In genomic region chr2:135029481-135030134, GRCh38 we compare ENCODE assay signal across 25 cellular contexts. TPM values are rescaled to one million over a fixed set of nuclear protein-coding genes. Genes with fewer than 3 reads are reported as not detected.
DNase-seq lines count a peak whose midpoint lies in the region; ATAC-seq, FAIRE-seq and TF ChIP-seq lines count a peak whose summit lies in the region.
"Had no signal": no experiment of that assay in that cellular context is flagged by ENCODE, and none has a peak within 500 bp of the region (broad histone marks: within the 10 kb centered on the region; RNA-seq: fewer than 3 reads in every experiment).

No MANE protein-coding gene starts in this region.

- H3K4me1 ChIP-seq in HepG2 (ENCODE audit: insufficient read depth, low read length) (no peaks in the 10 kb centered on the region), right lobe of liver (no peaks in the 10 kb centered on the region), esophagus muscularis mucosa (no peaks in the 10 kb centered on the region), pancreas (peaks cover 0 to 13% (median 11%) of the 10 kb centered on the region in 3 donors)
- H3K4me1 ChIP-seq: A549; BLaER1 treated with 17β-estradiol and CSF1 and Interleukin-3, amounts not matched to agents 10 nM and 100 nM; Caco-2 had no signal

- FAIRE-seq in HepG2 (lab: Jason Lieb, UNC) (no peak), pancreas (lab: Jason Lieb, UNC) (no peak)
- FAIRE-seq: A549, D721Med, G401.6, GM12891, GM19239 had no signal

- CTCF ChIA-PET in HepG2 (lab: Yijun Ruan, JAX; ENCODE audit: low intra/inter-chr PET ratio, low total read pairs) = no interaction called here

- no peak overlapping the region for H3K4me2 ChIP-seq in HepG2 (ENCODE audit: low read depth, low read length)
- H3K4me2 ChIP-seq: A549; BLaER1 treated with 17β-estradiol and CSF1 and Interleukin-3, amounts not matched to agents 10 nM and 100 nM had no signal

- no TSS peak for BruUV-seq in HepG2 (replicated peaks; lab: Mats Ljungman, UMichigan)

- ATAC-seq in HepG2 = peak; percentile 57; the same call in 2 of the 3 replicates
- no peak for ATAC-seq in right lobe of liver
- peak; percentile 66 to 93 (median 78) for ATAC-seq in pancreas
- ATAC-seq in HG03378 (IDR thresholded peaks at IDR 0.05; ENCODE audit: unreplicated experiment) = no peak
- ATAC-seq: A549; CD8-positive, alpha-beta T cell had no signal

- TF ChIP-seq RAD21 in HepG2 (CRISPR knock-in tag; IDR thresholded peaks at IDR 0.05) = no peak

- H3K27ac ChIP-seq in HepG2 (ENCODE audit: extremely low read length, insufficient read depth, low read length) (no peak overlapping the region), right lobe of liver (no peak overlapping the region), esophagus muscularis mucosa (replicated peaks in 1 of 4) (no peak overlapping the region), pancreas (no peak overlapping the region)
- H3K27ac ChIP-seq: 22Rv1; A549; BLaER1 treated with 17β-estradiol and CSF1 and Interleukin-3, amounts not matched to agents 10 nM and 100 nM; C4-2B had no signal

- H3K4me3 ChIP-seq in HepG2 (replicated peaks in 1 of 3; ENCODE audit: insufficient read depth in 1 of 3, low read depth in 2 of 3, low read length in 3 of 3) = no peak overlapping the region
- H3K4me3 ChIP-seq in right lobe of liver = no peak overlapping the region
- no peak overlapping the region for H3K4me3 ChIP-seq in esophagus muscularis mucosa
- H3K4me3 ChIP-seq in pancreas = no peak overlapping the region
- H3K4me3 ChIP-seq: A549; BLaER1 treated with 17β-estradiol and CSF1 and Interleukin-3, amounts not matched to agents 10 nM and 100 nM had no signal

- POLR2A ChIA-PET in HepG2 (lab: Yijun Ruan, JAX) = no interaction called here

- H3K9me3 ChIP-seq in HepG2 (ENCODE audit: low read length) (no peaks in the 10 kb centered on the region), right lobe of liver (no peaks in the 10 kb centered on the region), esophagus muscularis mucosa (no peaks in the 10 kb centered on the region), pancreas (no peaks in the 10 kb centered on the region)
- H3K9me3 ChIP-seq: A549, Caco-2 had no signal

- no peaks in the 10 kb centered on the region for H3K79me2 ChIP-seq in HepG2 (ENCODE audit: insufficient read depth, low read length)

- H3K9ac ChIP-seq in HepG2 (ENCODE audit: insufficient read depth, low read depth, low read length) = no peak overlapping the region
- H3K9ac ChIP-seq: BLaER1 treated with 17β-estradiol and CSF1 and Interleukin-3, amounts not matched to agents 10 nM and 100 nM had no signal

- TF ChIP-seq POLR2A in HepG2 (IDR thresholded peaks at IDR 0.05; ENCODE audit: insufficient read depth in 1 of 2, low read depth in 2 of 2, low read length in 2 of 2) (no peak), right lobe of liver (IDR thresholded peaks at IDR 0.05) (no peak), esophagus muscularis mucosa (IDR thresholded peaks at IDR 0.05; ENCODE audit: low read depth) (no peak)

- H3K27me3 ChIP-seq in HepG2 (ENCODE audit: control insufficient read depth in 1 of 2, insufficient read depth in 2 of 2, low read length in 2 of 2) (no peaks in the 10 kb centered on the region), right lobe of liver (no peaks in the 10 kb centered on the region), esophagus muscularis mucosa (no peaks in the 10 kb centered on the region), pancreas (no peaks in the 10 kb centered on the region)
- H3K27me3 ChIP-seq: BLaER1 treated with 17β-estradiol and CSF1 and Interleukin-3, amounts not matched to agents 10 nM and 100 nM had no signal

- H2AFZ ChIP-seq in HepG2 (ENCODE audit: low read length) = no peak overlapping the region

- WGBS in HepG2 (ENCODE audit: low lambda C conversion rate) = 11% methylated on average over 2 of the region's 2 CpGs
- 50% methylated on average over 2 of the region's 2 CpGs for WGBS in right lobe of liver (ENCODE audit: insufficient coverage, low coverage, low lambda C conversion rate, missing lambda C conversion rate)
- 74% methylated on average over 2 of the region's 2 CpGs for WGBS in esophagus muscularis mucosa
- WGBS in pancreas, 2 donors = 20 to 22% methylated on average over 2 of the region's 2 CpGs

- H4K20me1 ChIP-seq in HepG2 (ENCODE audit: insufficient read depth, low read length) = no peaks in the 10 kb centered on the region
- H4K20me1 ChIP-seq: BLaER1 treated with 17β-estradiol and CSF1 and Interleukin-3, amounts not matched to agents 10 nM and 100 nM had no signal

- no peak for DNase-seq in HepG2 (ENCODE audit: low spot score)
- no peak for DNase-seq in right lobe of liver
- DNase-seq in esophagus muscularis mucosa (ENCODE audit: extremely low spot score) = peak; percentile 31
- DNase-seq in pancreas = no peak
- no peak for DNase-seq in NCI-H146 treated with DMSO at 0.1 percent for 48 hours (lab: John Stamatoyannopoulos, UW; ENCODE audit: unreplicated experiment)
- no peak for DNase-seq in midbrain (lab: John Stamatoyannopoulos, UW)
- DNase-seq: AML-193; Caco-2; Calu3; CD4-positive, alpha-beta T cell; CD8-positive, alpha-beta T cell; DMS79 treated with DMSO at 0.1 percent for 48 hours; GF-D8 had no signal

- TF ChIP-seq EP300 in HepG2 (IDR thresholded peaks at IDR 0.05; ENCODE audit: low read depth in 2 of 2, low read length in 2 of 2) (no peak), HepG2 (CRISPR knock-in tag; IDR thresholded peaks at IDR 0.05; ENCODE audit: borderline replicate concordance) (no peak), esophagus muscularis mucosa (IDR thresholded peaks at IDR 0.05) (no peak)

- H3K36me3 ChIP-seq in HepG2 (replicated peaks in 1 of 2; ENCODE audit: control insufficient read depth in 1 of 2, insufficient read depth in 2 of 2, low read length in 2 of 2) = no peaks in the 10 kb centered on the region
- H3K36me3 ChIP-seq in right lobe of liver = no peaks in the 10 kb centered on the region
- no peaks in the 10 kb centered on the region for H3K36me3 ChIP-seq in esophagus muscularis mucosa
- H3K36me3 ChIP-seq in pancreas = no peaks in the 10 kb centered on the region
- H3K36me3 ChIP-seq: BLaER1 treated with 17β-estradiol and CSF1 and Interleukin-3, amounts not matched to agents 10 nM and 100 nM had no signal

- in situ Hi-C loops in HepG2 (cut with HindIII; ENCODE audit: extremely low pct_ligation_motif_present, low pct_unique_long_range_greater_than_20kb) = no loop called here

- TF ChIP-seq CTCF in HepG2 (CRISPR knock-in tag; IDR thresholded peaks at IDR 0.05) = no peak
- TF ChIP-seq CTCF in right lobe of liver (IDR thresholded peaks at IDR 0.05) = no peak
- no peak for TF ChIP-seq CTCF in esophagus muscularis mucosa (IDR thresholded peaks at IDR 0.05)
- TF ChIP-seq CTCF in pancreas (IDR thresholded peaks at IDR 0.05) = no peak

- intact Hi-C loops in HepG2 (cut with micrococcal nuclease; ENCODE audit: unreplicated experiment) (no loop called here), right lobe of liver (cut with DNase I) (no loop called here), esophagus muscularis mucosa (cut with DNase I) (no loop called here), pancreas (cut with DNase I) (no loop called here)

RNA-seq across cellular contexts. Expression of gene MAP3K19, which starts 17.6 kb away (rescaled TPM):
- not detected in 2 replicates for total RNA-seq in HepG2 (2016; rRNA removed; fragmentation: Illumina TruSeq; extraction: Trizol)
- not detected in 2 replicates for total RNA-seq in HepG2 (2016; cell fraction: cytosol; rRNA removed; fragmentation: Illumina TruSeq; extraction: Trizol; ENCODE audit: low read depth)
- not detected in 2 replicates for total RNA-seq in HepG2 (2016; cell fraction: insoluble cytoplasmic fraction; rRNA removed; fragmentation: Illumina TruSeq; extraction: Trizol)
- total RNA-seq in HepG2 (2016; cell fraction: membrane; rRNA removed; fragmentation: Illumina TruSeq; extraction: Trizol) = not detected in 2 replicates
- not detected in 2 replicates for total RNA-seq in HepG2 (2016; cell fraction: nucleus; rRNA removed; fragmentation: Illumina TruSeq; extraction: Trizol)
- polyA plus RNA-seq in HepG2 (2011; rRNA removed) = not detected in 2 replicates
- not detected in 2 replicates for polyA plus RNA-seq in HepG2 (2011; cell fraction: cytosol; rRNA removed)
- not detected in 2 replicates for polyA plus RNA-seq in HepG2 (2011; cell fraction: nucleus; rRNA removed)
- polyA plus RNA-seq in HepG2 (2012) = not detected in 2 replicates
- polyA plus RNA-seq in HepG2 (2016; cell fraction: cytosol; fragmentation: Illumina TruSeq; extraction: Trizol; ENCODE audit: low read depth) = not detected in 2 replicates
- not detected in 2 replicates for polyA plus RNA-seq in HepG2 (2016; cell fraction: insoluble cytoplasmic fraction; fragmentation: Illumina TruSeq; extraction: Trizol; ENCODE audit: low read depth)
- polyA plus RNA-seq in HepG2 (2016; cell fraction: membrane; fragmentation: Illumina TruSeq; extraction: Trizol; ENCODE audit: low read depth) = not detected in 2 replicates
- not detected in 2 replicates for polyA plus RNA-seq in HepG2 (2016; cell fraction: nucleus; fragmentation: Illumina TruSeq; extraction: Trizol; ENCODE audit: insufficient read depth, low read depth)
- not detected in 2 replicates for polyA minus RNA-seq in HepG2 (2011; rRNA and poly(A)+ RNA removed; ENCODE audit: low replicate concordance)
- polyA minus RNA-seq in HepG2 (2011; cell fraction: cytosol; rRNA and poly(A)+ RNA removed) = not detected in 2 replicates
- polyA minus RNA-seq in HepG2 (2011; cell fraction: nucleus; rRNA and poly(A)+ RNA removed) = not detected in 2 replicates
- total RNA-seq in right lobe of liver = not detected
- total RNA-seq in esophagus muscularis mucosa = not detected
- not detected for total RNA-seq in pancreas
- not detected for polyA plus RNA-seq in pancreas
- total RNA-seq: A172; B cell; Caco-2; Calu3; CD4-positive, alpha-beta T cell; CD8-positive, alpha-beta T cell had no signal
- polyA plus RNA-seq: A549, BJ had no signal

RNA-seq across cellular contexts. Expression of gene RAB3GAP1, which starts 22.5 kb away (rescaled TPM):
- 48.8 and 61.5 TPM in 2 replicates for total RNA-seq in HepG2 (2016; rRNA removed; fragmentation: Illumina TruSeq; extraction: Trizol)
- 10.1 and 10.4 TPM in 2 replicates for total RNA-seq in HepG2 (2016; cell fraction: cytosol; rRNA removed; fragmentation: Illumina TruSeq; extraction: Trizol; ENCODE audit: low read depth)
- 45.4 and 58.4 TPM in 2 replicates for total RNA-seq in HepG2 (2016; cell fraction: insoluble cytoplasmic fraction; rRNA removed; fragmentation: Illumina TruSeq; extraction: Trizol)
- total RNA-seq in HepG2 (2016; cell fraction: membrane; rRNA removed; fragmentation: Illumina TruSeq; extraction: Trizol) = 12.2 and 13.5 TPM in 2 replicates
- total RNA-seq in HepG2 (2016; cell fraction: nucleus; rRNA removed; fragmentation: Illumina TruSeq; extraction: Trizol) = 54.7 and 54.9 TPM in 2 replicates
- 15.2 and 16.7 TPM in 2 replicates for polyA plus RNA-seq in HepG2 (2011; rRNA removed)
- polyA plus RNA-seq in HepG2 (2011; cell fraction: cytosol; rRNA removed) = 8.9 and 14.0 TPM in 2 replicates
- polyA plus RNA-seq in HepG2 (2011; cell fraction: nucleus; rRNA removed) = 10.0 and 18.3 TPM in 2 replicates
- 40.0 and 40.4 TPM in 2 replicates for polyA plus RNA-seq in HepG2 (2012)
- 2.7 and 3.5 TPM in 2 replicates for polyA plus RNA-seq in HepG2 (2016; cell fraction: cytosol; fragmentation: Illumina TruSeq; extraction: Trizol; ENCODE audit: low read depth)
- polyA plus RNA-seq in HepG2 (2016; cell fraction: insoluble cytoplasmic fraction; fragmentation: Illumina TruSeq; extraction: Trizol; ENCODE audit: low read depth) = 35.7 and 42.8 TPM in 2 replicates
- polyA plus RNA-seq in HepG2 (2016; cell fraction: membrane; fragmentation: Illumina TruSeq; extraction: Trizol; ENCODE audit: low read depth) = 5.6 and 6.4 TPM in 2 replicates
- 40.5 and 41.0 TPM in 2 replicates for polyA plus RNA-seq in HepG2 (2016; cell fraction: nucleus; fragmentation: Illumina TruSeq; extraction: Trizol; ENCODE audit: insufficient read depth, low read depth)
- 10.6 and 21.9 TPM in 2 replicates for polyA minus RNA-seq in HepG2 (2011; rRNA and poly(A)+ RNA removed; ENCODE audit: low replicate concordance)
- 28.9 and 29.0 TPM in 2 replicates for polyA minus RNA-seq in HepG2 (2011; cell fraction: cytosol; rRNA and poly(A)+ RNA removed)
- polyA minus RNA-seq in HepG2 (2011; cell fraction: nucleus; rRNA and poly(A)+ RNA removed) = 76.7 and 89.1 TPM in 2 replicates
- total RNA-seq in right lobe of liver = 10 to 100 TPM; 13.9 to 17.8 (median 15.9) TPM
- total RNA-seq in esophagus muscularis mucosa = 10 to 100 TPM; 59.3 to 66.9 (median 63.6) TPM
- 10 to 100 TPM; 18.3 to 25.5 (median 23.5) TPM for total RNA-seq in pancreas
- polyA plus RNA-seq in pancreas = 10 to 100 TPM; 10.3 to 18.1 TPM

Comparison
In these comparisons a context has a peak if more than half of its experiments do, and no peak if none do; other contexts are left out.
1. ATAC-seq: peak in HepG2 (single experiment) and pancreas (4 of 4); none in right lobe of liver (0 of 4) and HG03378 (single experiment).